Comparison of ENCODE assay signal across 37 cellular contexts in the genomic region with DNA sequence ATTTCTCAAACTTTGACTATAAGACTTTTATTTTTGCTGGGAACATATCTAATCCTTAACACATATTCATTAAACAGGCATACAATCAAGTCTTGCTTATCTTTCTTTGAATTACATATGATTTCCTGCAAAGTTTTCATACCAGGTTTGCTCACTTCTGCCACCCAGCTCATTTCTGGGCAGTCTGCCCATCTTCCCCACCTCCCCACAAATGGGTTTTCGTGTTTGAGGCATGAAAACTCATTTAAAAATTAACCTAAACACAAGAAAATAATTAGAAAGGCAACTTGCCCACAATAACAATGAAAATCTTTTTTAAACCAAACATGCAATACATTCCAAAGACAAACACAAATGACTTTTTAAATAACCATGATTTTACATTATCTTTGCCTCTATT. TPM values are rescaled to one million over a fixed set of nuclear protein-coding genes. Genes with fewer than 3 reads are reported as not detected.
"Had no signal": no experiment of that assay in that cellular context is flagged by ENCODE, and none has a peak within 500 bp of the region (broad histone marks: within the 10 kb centered on the region; RNA-seq: fewer than 3 reads in every experiment).

No MANE protein-coding gene starts in this region.

- H3K4me3 ChIP-seq: adrenal gland had no signal

- FAIRE-seq: astrocyte, bronchial epithelial cell had no signal

- H3K9me3 ChIP-seq: adrenal gland had no signal

- ATAC-seq: activated naive CD4-positive, alpha-beta T cell treated with anti-CD3 and anti-CD28 coated beads, Interleukin-2, amount 50 U/mL, for 72 hours; activated T-cell treated with anti-CD3 and anti-CD28 coated beads, Interleukin-2, amount 50 U/mL, for 4 hours; Panc1; Right ventricle myocardium inferior had no signal

- H3K27ac ChIP-seq: adrenal gland, RWPE1, VCaP had no signal

- DNase-seq: activated B cell treated with CpG ODN at 0.5 μM for 24 hours; activated CD4-positive, alpha-beta memory T cell treated with anti-CD3 and anti-CD28 coated beads for 36 hours; activated CD4-positive, alpha-beta T cell treated with anti-CD3 and anti-CD28 coated beads for 4 hours; activated CD4-positive, alpha-beta T cell treated with anti-CD3 and anti-CD28 coated beads, Interleukin-2, amount 50 U/mL, for 1 hour; activated CD4-positive, CD25-positive, alpha-beta regulatory T cell treated with anti-CD3 and anti-CD28 coated beads, Interleukin-2, amount 50 U/mL, for 72 hours; activated CD8-positive, alpha-beta memory T cell treated with anti-CD3 and anti-CD28 coated beads, Interleukin-2, amount 50 U/mL, for 4 hours; activated gamma-delta T cell treated with Interleukin-2 at 50 U/mL for 16 hours; activated naive CD4-positive, alpha-beta T cell treated with anti-CD3 and anti-CD28 coated beads for 36 hours; activated T-cell treated with anti-CD3 and anti-CD28 coated beads for 4 hours; activated T-cell treated with anti-CD3 and anti-CD28 coated beads, Interleukin-2, amount 50 U/mL, for 4 hours; adrenal gland; caudate nucleus; cerebellar nuclear complex; NCI-H1092 treated with DMSO at 0.1 percent for 48 hours; NCI-H1417; NCI-H146; NCI-H187; NCI-H2029 treated with DMSO at 0.1 percent for 48 hours; NCI-H2107; NCI-H226; NCI-H446 treated with DMSO at 0.1 percent for 48 hours; NCI-H524; OCI-M1; SIG-M5; SW 1271; T-helper 1 cell; T-helper 2 cell; T-helper 9 cell had no signal

- H3K36me3 ChIP-seq: adrenal gland had no signal

- H3K4me1 ChIP-seq: adrenal gland had no signal

RNA-seq across cellular contexts. Expression of a gene that starts 3.4 kb away (rescaled TPM):
- total RNA-seq: activated B cell treated with CpG ODN at 0.5 μM for 24 hours; activated CD4-positive, alpha-beta memory T cell treated with anti-CD3 and anti-CD28 coated beads for 36 hours; activated naive CD4-positive, alpha-beta T cell treated with anti-CD3 and anti-CD28 coated beads for 36 hours; activated naive CD4-positive, alpha-beta T cell treated with anti-CD3 and anti-CD28 coated beads, Interleukin-2, amount 50 U/mL, for 72 hours; activated T-cell treated with anti-CD3 and anti-CD28 coated beads, Interleukin-2, amount 50 U/mL, for 4 hours; activated T-helper 1 cell treated with anti-CD3 and anti-CD28 coated beads, Interleukin-12 subunit alpha, Interleukin-12 subunit beta, Interleukin-2, Interleukin-4 antibody, amounts not matched to agents 30 ng/mL and 10 ng/mL and 1 ng/mL, durations not matched to agents 14 hours and 24 hours and 36 hours; M059J had no signal
